9 cellular contexts compared by ENCODE assay signal in the genomic region with DNA sequence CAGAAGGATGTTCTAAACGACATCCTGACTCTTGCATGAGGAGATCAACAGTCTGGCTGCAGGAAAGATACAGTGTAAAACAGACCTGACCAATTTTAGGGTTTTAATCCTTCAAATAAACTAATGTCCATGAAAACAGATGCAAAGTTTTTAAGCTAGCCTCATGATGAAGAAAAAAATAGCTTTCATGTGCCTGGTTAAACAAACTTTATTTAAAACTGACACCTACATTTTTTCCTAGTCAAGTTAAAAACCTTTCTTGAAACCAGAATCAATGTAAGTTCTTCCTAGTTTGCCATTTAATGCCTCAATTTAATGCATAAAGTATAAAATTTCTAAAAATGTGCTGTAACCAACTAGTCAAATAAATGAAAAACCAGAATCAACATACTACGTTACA. TPM values are rescaled to one million over a fixed set of nuclear protein-coding genes. Genes with fewer than 3 reads are reported as not detected.
DNase-seq lines count a peak whose midpoint lies in the region; ATAC-seq and TF ChIP-seq lines count a peak whose summit lies in the region.
"Had no signal": no experiment of that assay in that cellular context is flagged by ENCODE, and none has a peak within 500 bp of the region (broad histone marks: within the 10 kb centered on the region; RNA-seq: fewer than 3 reads in every experiment).

No MANE protein-coding gene starts in this region.

- H3K4me3 ChIP-seq in left lung: peak overlapping the region in 1 of 2 donors; percentile 93
- peak overlapping the region; percentile 75 to 92 for H3K4me3 ChIP-seq in tibial artery

- no peak for DNase-seq in activated T-cell treated with anti-CD3 and anti-CD28 coated beads, Interleukin-2, amount 50 U/mL, for 4 hours
- DNase-seq in activated T-cell treated with anti-CD3 and anti-CD28 coated beads, Interleukin-2, amount 50 U/mL, for 1 hour: no peak
- no peak for DNase-seq in activated naive CD8-positive, alpha-beta T cell treated with anti-CD3 and anti-CD28 coated beads for 36 hours
- no peak for DNase-seq in left lung
- DNase-seq in tibial artery: no peak
- no peak for DNase-seq in occipital lobe (lab: John Stamatoyannopoulos, UW)
- DNase-seq: COR-L47 had no signal

- peak overlapping the region; percentile 94 to 96 for H3K27ac ChIP-seq in left lung
- peak overlapping the region; percentile 98 to 100 for H3K27ac ChIP-seq in tibial artery

- H3K27me3 ChIP-seq in left lung (no peaks in the 10 kb centered on the region), tibial artery (no peaks in the 10 kb centered on the region)

- H3K4me3 Mint-ChIP-seq in activated T-cell treated with anti-CD3 and anti-CD28 coated beads, Interleukin-2, amount 50 U/mL, for 4 hours: peak overlapping the region; percentile 89
- H3K4me3 Mint-ChIP-seq in activated naive CD8-positive, alpha-beta T cell treated with anti-CD3 and anti-CD28 coated beads for 36 hours: peak overlapping the region; percentile 84

- intact Hi-C loops in left lung (cut with DNase I) (no loop called here), tibial artery (cut with DNase I; ENCODE audit: low total_unique reads) (loop anchor here (5.0 kb wide), 1 partner anchor 69 kb away; no protein-coding TSS in a partner anchor)

- no peak for ATAC-seq in activated T-cell treated with anti-CD3 and anti-CD28 coated beads, Interleukin-2, amount 50 U/mL, for 4 hours
- ATAC-seq in left lung (no peak), HG02623 (IDR thresholded peaks at IDR 0.05; ENCODE audit: unreplicated experiment) (no peak), GM19397 (IDR thresholded peaks at IDR 0.05; ENCODE audit: unreplicated experiment) (no peak)

- no peaks in the 10 kb centered on the region for H3K9me3 Mint-ChIP-seq in activated T-cell treated with anti-CD3 and anti-CD28 coated beads, Interleukin-2, amount 50 U/mL, for 4 hours
- no peaks in the 10 kb centered on the region for H3K9me3 Mint-ChIP-seq in activated naive CD8-positive, alpha-beta T cell treated with anti-CD3 and anti-CD28 coated beads for 36 hours

- no peaks in the 10 kb centered on the region for H3K9me3 ChIP-seq in left lung
- H3K9me3 ChIP-seq in tibial artery: no peaks in the 10 kb centered on the region

- H3K27me3 Mint-ChIP-seq in activated T-cell treated with anti-CD3 and anti-CD28 coated beads, Interleukin-2, amount 50 U/mL, for 4 hours (ENCODE audit: low read depth): no peaks in the 10 kb centered on the region
- no peaks in the 10 kb centered on the region for H3K27me3 Mint-ChIP-seq in activated naive CD8-positive, alpha-beta T cell treated with anti-CD3 and anti-CD28 coated beads for 36 hours

- peaks cover 19% of the 10 kb centered on the region for H3K36me3 Mint-ChIP-seq in activated T-cell treated with anti-CD3 and anti-CD28 coated beads, Interleukin-2, amount 50 U/mL, for 4 hours (ENCODE audit: insufficient read depth)
- peaks cover 32% of the 10 kb centered on the region for H3K36me3 Mint-ChIP-seq in activated naive CD8-positive, alpha-beta T cell treated with anti-CD3 and anti-CD28 coated beads for 36 hours

- TF ChIP-seq CTCF in left lung (IDR thresholded peaks at IDR 0.05) (no peak), tibial artery (IDR thresholded peaks at IDR 0.05) (no peak)

- H3K4me1 ChIP-seq in left lung (peaks cover 40 to 77% of the 10 kb centered on the region in 2 donors), tibial artery (peaks cover 0 to 67% (median 41%) of the 10 kb centered on the region in 4 donors)

- peaks cover 58% of the 10 kb centered on the region for H3K4me1 Mint-ChIP-seq in activated T-cell treated with anti-CD3 and anti-CD28 coated beads, Interleukin-2, amount 50 U/mL, for 4 hours (ENCODE audit: low read depth)
- H3K4me1 Mint-ChIP-seq in activated naive CD8-positive, alpha-beta T cell treated with anti-CD3 and anti-CD28 coated beads for 36 hours: peaks cover 45% of the 10 kb centered on the region

- H3K36me3 ChIP-seq in left lung: peaks cover 0 to 29% of the 10 kb centered on the region in 2 donors
- peaks cover 0 to 3% (median 0%) of the 10 kb centered on the region in 3 donors for H3K36me3 ChIP-seq in tibial artery

- peak overlapping the region; percentile 68 for H3K27ac Mint-ChIP-seq in activated naive CD8-positive, alpha-beta T cell treated with anti-CD3 and anti-CD28 coated beads for 36 hours

RNA-seq across cellular contexts. Expression of a gene that starts 2.9 kb away (rescaled TPM):
- 10 to 100 TPM; 48.9 to 58.6 (median 53.6) TPM for total RNA-seq in activated T-cell treated with anti-CD3 and anti-CD28 coated beads, Interleukin-2, amount 50 U/mL, for 4 hours
- 10 to 100 TPM; 61.4 to 62.3 TPM for total RNA-seq in activated naive CD8-positive, alpha-beta T cell treated with anti-CD3 and anti-CD28 coated beads for 36 hours
- total RNA-seq in left lung (10 to 100 TPM; 84.5 to 86.6 TPM), occipital lobe (61.8 TPM)
